ENCODE assay signal across 11 cellular contexts in the genomic region with DNA sequence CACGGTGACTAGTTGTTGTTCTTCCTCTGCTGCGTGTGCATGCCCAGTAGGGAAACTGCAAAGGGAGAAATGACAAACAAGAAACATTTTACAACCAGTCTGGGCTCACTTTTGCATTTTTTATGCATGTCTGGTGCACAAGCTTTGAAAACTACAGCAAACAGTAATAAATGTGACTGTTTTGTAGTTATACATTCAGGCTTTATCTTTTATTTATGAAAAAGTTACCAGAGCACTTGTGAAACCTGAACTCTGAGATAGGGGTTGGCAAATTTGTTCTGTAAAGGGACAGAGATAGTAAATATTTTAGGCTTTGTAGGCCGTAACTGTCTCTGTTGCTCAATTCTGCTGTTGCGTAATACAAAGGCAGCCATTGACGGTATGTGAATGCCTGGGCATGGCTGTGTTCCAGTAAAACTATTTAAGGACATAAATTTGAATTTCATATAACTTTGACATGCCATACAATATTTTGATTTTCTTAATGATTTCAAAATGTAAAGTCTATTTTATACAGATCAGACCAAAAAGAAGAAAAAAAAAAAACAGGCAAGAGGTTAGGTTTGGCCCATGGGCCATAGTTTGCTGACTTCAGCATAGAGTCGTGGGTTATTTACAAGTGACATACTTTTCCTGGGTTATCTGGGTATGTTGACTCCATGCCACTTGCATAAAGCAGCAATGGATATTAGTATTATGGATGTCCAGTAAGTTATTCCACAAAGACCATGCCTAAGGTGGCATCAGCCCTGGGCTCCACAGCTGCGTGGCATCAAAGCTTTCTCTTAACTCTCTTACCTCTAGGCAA. TPM values are rescaled to one million over a fixed set of nuclear protein-coding genes. Genes with fewer than 3 reads are reported as not detected.
A peak's percentile ranks its signal among the peaks of the same experiment; 100 is the strongest.
DNase-seq lines count a peak whose midpoint lies in the region; ATAC-seq and TF ChIP-seq lines count a peak whose summit lies in the region.
"Had no signal": no experiment of that assay in that cellular context is flagged by ENCODE, and none has a peak within 500 bp of the region (broad histone marks: within the 10 kb centered on the region; RNA-seq: fewer than 3 reads in every experiment).

No MANE protein-coding gene starts in this region.

- H3K27me3 Mint-ChIP-seq in Caco-2 (ENCODE audit: insufficient read depth, unreplicated experiment) (no peaks in the 10 kb centered on the region), nephron progenitor cell (ENCODE audit: low read depth, poor library complexity) (peaks cover 6% of the 10 kb centered on the region)

- no peaks in the 10 kb centered on the region for H3K9me3 ChIP-seq in Caco-2
- no peaks in the 10 kb centered on the region for H3K9me3 ChIP-seq in gastrocnemius medialis

- TF ChIP-seq CTCF in Caco-2 (IDR thresholded peaks at IDR 0.05; ENCODE audit: insufficient read depth in 1 of 2, low read depth in 1 of 2, low read length in 1 of 2, severe bottlenecking in 1 of 2, unreplicated experiment in 1 of 2) (no peak), gastrocnemius medialis (IDR thresholded peaks at IDR 0.05 in 4 of 5, conservative IDR thresholded peaks at IDR 0.05 in 1 of 5) (no peak), nephron progenitor cell (IDR thresholded peaks at IDR 0.05) (no peak)

- no peak for TF ChIP-seq POLR2A in gastrocnemius medialis (IDR thresholded peaks at IDR 0.05)

- H3K4me3 Mint-ChIP-seq in Caco-2 (ENCODE audit: unreplicated experiment): peak overlapping the region; percentile 34
- H3K4me3 Mint-ChIP-seq in nephron progenitor cell: no peak overlapping the region

- CTCF ChIA-PET in Caco-2 (lab: Charles Lee): interaction anchor here (1.0 kb wide), 1 partner anchor 22 kb away, joined by 7 read pairs; no protein-coding TSS in a partner anchor

- H3K27me3 ChIP-seq in Caco-2 (replicated peaks; ENCODE audit: control insufficient read depth, insufficient read depth, low read length) (no peaks in the 10 kb centered on the region), gastrocnemius medialis (no peaks in the 10 kb centered on the region)

- BruUV-seq in Caco-2 (replicated peaks; lab: Mats Ljungman, UMichigan): no TSS peak

- H3K4me1 Mint-ChIP-seq in Caco-2 (ENCODE audit: low read depth, unreplicated experiment) (peaks cover 49% of the 10 kb centered on the region), nephron progenitor cell (peaks cover 27% of the 10 kb centered on the region)

- peak overlapping the region; percentile 76 for H3K27ac Mint-ChIP-seq in Caco-2 (ENCODE audit: unreplicated experiment)
- no peak overlapping the region for H3K27ac Mint-ChIP-seq in nephron progenitor cell

- intact Hi-C loops in Caco-2 (cut with micrococcal nuclease; ENCODE audit: unreplicated experiment) (loop anchor here (1.0 to 10.0 kb wide), 5 partner anchors 21 to 505 kb away; no protein-coding TSS in a partner anchor), gastrocnemius medialis (cut with DNase I; ENCODE audit: low total_unique reads) (loop anchor here (2.0 to 10.0 kb wide), 2 partner anchors 205 to 345 kb away; no protein-coding TSS in a partner anchor)

- peaks cover 57% of the 10 kb centered on the region for H3K4me1 ChIP-seq in Caco-2
- H3K4me1 ChIP-seq in gastrocnemius medialis: peaks cover 40 to 62% of the 10 kb centered on the region in 2 donors

- peak overlapping the region; percentile 28 to 57 (median 53) for H3K27ac ChIP-seq in gastrocnemius medialis

- ATAC-seq in gastrocnemius medialis (no peak), HG03095 (IDR thresholded peaks at IDR 0.05; ENCODE audit: unreplicated experiment) (no peak), HG03432 (IDR thresholded peaks at IDR 0.05; ENCODE audit: unreplicated experiment) (no peak), GM18868 (IDR thresholded peaks at IDR 0.05; ENCODE audit: unreplicated experiment) (no peak)

- in situ Hi-C loops in gastrocnemius medialis (cut with MboI; ENCODE audit: low sequenced_read_pairs in 4 of 4): loop anchor here in 1 of 4 donors (25.0 kb wide), 1 partner anchor 167 kb away; no protein-coding TSS in a partner anchor

- DNase-seq in Caco-2 (peak; percentile 76 to 84), RPMI7951 (ENCODE audit: low read depth) (peak; percentile 70), fibroblast of peridontal ligament (ENCODE audit: extremely low read depth) (peak; percentile 84), gastrocnemius medialis (peak in 1 of 2 donors; percentile 29), nephron progenitor cell (no peak)
- DNase-seq: activated CD4-positive, alpha-beta T cell treated with anti-CD3 and anti-CD28 coated beads for 4 hours; NCI-H187 treated with DMSO at 0.1 percent for 48 hours; posterior cingulate gyrus had no signal

- H3K36me3 ChIP-seq in Caco-2 (ENCODE audit: control insufficient read depth, insufficient read depth, low read length) (peaks cover 17% of the 10 kb centered on the region), gastrocnemius medialis (peaks cover 0 to 51% of the 10 kb centered on the region in 2 donors)

- POLR2A ChIA-PET in Caco-2 (lab: Charles Lee): interaction anchor here (1.0 kb wide), 1 partner anchor 22 kb away, joined by 4 read pairs; no protein-coding TSS in a partner anchor

- H3K4me3 ChIP-seq in Caco-2 (ENCODE audit: low read depth, low read length): no peak overlapping the region
- no peak overlapping the region for H3K4me3 ChIP-seq in gastrocnemius medialis

- peaks cover 99% of the 10 kb centered on the region for H3K36me3 Mint-ChIP-seq in Caco-2 (ENCODE audit: insufficient read depth, unreplicated experiment)
- H3K36me3 Mint-ChIP-seq in nephron progenitor cell (ENCODE audit: low read depth): peaks cover 69% of the 10 kb centered on the region

- no peaks in the 10 kb centered on the region for H3K9me3 Mint-ChIP-seq in Caco-2 (ENCODE audit: unreplicated experiment)
- no peaks in the 10 kb centered on the region for H3K9me3 Mint-ChIP-seq in nephron progenitor cell

RNA-seq across cellular contexts. Expression of a gene that starts 53.6 kb away (rescaled TPM):
- total RNA-seq in Caco-2 (2022): 5.2 and 9.7 TPM in 2 replicates
- 0.72 and 2.1 TPM in 2 replicates for total RNA-seq in RPMI7951 (2014; rRNA removed; shearing (Covaris generic))
- 10 to 100 TPM in 2 of 4 donors, 1 to 10 TPM in 2; 2.7 to 42.5 (median 11.9) TPM for total RNA-seq in gastrocnemius medialis
